ENCODE assay signal across 8 cellular contexts in genomic region chr2:174341301-174341994, GRCh38. TPM values are rescaled to one million over a fixed set of nuclear protein-coding genes. Genes with fewer than 3 reads are reported as not detected.
DNase-seq lines count a peak whose midpoint lies in the region; ATAC-seq lines count a peak whose summit lies in the region.

No MANE protein-coding gene starts in this region.

- H3K36me3 Mint-ChIP-seq in activated CD8-positive, alpha-beta T cell treated with anti-CD3 and anti-CD28 coated beads, Interleukin-2, amount 10 ng/mL, durations not matched to agents 7 days and 5 days (ENCODE audit: low read depth) = no peaks in the 10 kb centered on the region
- no peaks in the 10 kb centered on the region for H3K36me3 Mint-ChIP-seq in memory B cell

- H3K4me1 ChIP-seq in effector memory CD4-positive, alpha-beta T cell (ENCODE audit: control insufficient read depth, insufficient read depth, low read length, poor library complexity, severe bottlenecking) = peaks cover 51% of the 10 kb centered on the region

- no peaks in the 10 kb centered on the region for H3K9me3 ChIP-seq in effector memory CD4-positive, alpha-beta T cell (ENCODE audit: control insufficient read depth, low read length)

- ATAC-seq in HG03103 (IDR thresholded peaks at IDR 0.05; ENCODE audit: low read depth, unreplicated experiment) (peak; percentile 49), memory B cell (ENCODE audit: low read depth) (peak; percentile 70)
- ATAC-seq in activated CD8-positive, alpha-beta T cell treated with anti-CD3 and anti-CD28 coated beads, Interleukin-2, amount 10 ng/mL, durations not matched to agents 7 days and 5 days = peak; percentile 70

- peaks cover 39% of the 10 kb centered on the region for H3K4me1 Mint-ChIP-seq in activated CD8-positive, alpha-beta T cell treated with anti-CD3 and anti-CD28 coated beads, Interleukin-2, amount 10 ng/mL, durations not matched to agents 7 days and 5 days (ENCODE audit: low read depth)
- H3K4me1 Mint-ChIP-seq in memory B cell = peaks cover 15% of the 10 kb centered on the region

- POLR2A ChIA-PET in activated CD8-positive, alpha-beta T cell treated with anti-CD3 and anti-CD28 coated beads, Interleukin-2, amount 10 ng/mL, durations not matched to agents 7 days and 5 days (lab: Charles Lee) = interaction anchor here (1.1 kb wide), 1 partner anchor 13 kb away, joined by 3 read pairs; no protein-coding TSS in a partner anchor

- CTCF ChIA-PET in activated CD8-positive, alpha-beta T cell treated with anti-CD3 and anti-CD28 coated beads, Interleukin-2, amount 10 ng/mL, durations not matched to agents 7 days and 5 days (lab: Charles Lee) = interaction anchor here (0.7 to 2.9 kb wide), 28 partner anchors 9 to 1314 kb away, joined by 3 to 34 read pairs (median 4); partner anchors contain the start of gene OLA1

- no peaks in the 10 kb centered on the region for H3K36me3 ChIP-seq in effector memory CD4-positive, alpha-beta T cell (ENCODE audit: control insufficient read depth, insufficient read depth, low read length)

- DNase-seq in NCI-H1417 (lab: John Stamatoyannopoulos, UW) (peak; percentile 33 to 74 (median 65)), NCI-H1417 treated with DMSO at 0.1 percent for 48 hours (lab: John Stamatoyannopoulos, UW) (no peak), NCI-H69 (lab: John Stamatoyannopoulos, UW) (peak; percentile 74), memory B cell (ENCODE audit: low spot score in 2 of 2) (peak; percentile 90 to 93)
- peak; percentile 90 for DNase-seq in activated CD8-positive, alpha-beta T cell treated with anti-CD3 and anti-CD28 coated beads, Interleukin-2, amount 10 ng/mL, durations not matched to agents 7 days and 5 days
- peak; percentile 75 to 77 (median 76) for DNase-seq in effector memory CD4-positive, alpha-beta T cell
- DNase-seq in stimulated activated CD8-positive, alpha-beta memory T cell treated with anti-CD3 and anti-CD28 coated beads, Interleukin-15, amount 100 ng/mL, for 4 hours (ENCODE audit: low read depth in 2 of 2) = peak; percentile 68 to 72

- H3K9me3 Mint-ChIP-seq in activated CD8-positive, alpha-beta T cell treated with anti-CD3 and anti-CD28 coated beads, Interleukin-2, amount 10 ng/mL, durations not matched to agents 7 days and 5 days (ENCODE audit: insufficient read depth) = no peaks in the 10 kb centered on the region
- no peaks in the 10 kb centered on the region for H3K9me3 Mint-ChIP-seq in memory B cell

- peak overlapping the region; percentile 63 for H3K27ac Mint-ChIP-seq in activated CD8-positive, alpha-beta T cell treated with anti-CD3 and anti-CD28 coated beads, Interleukin-2, amount 10 ng/mL, durations not matched to agents 7 days and 5 days
- peak overlapping the region; percentile 85 for H3K27ac Mint-ChIP-seq in memory B cell

- no peak overlapping the region for H3K4me3 ChIP-seq in effector memory CD4-positive, alpha-beta T cell (ENCODE audit: insufficient read depth, low read depth, low read length, poor library complexity, severe bottlenecking)

- peaks cover 84% of the 10 kb centered on the region for H3K27me3 ChIP-seq in effector memory CD4-positive, alpha-beta T cell (replicated peaks; ENCODE audit: control insufficient read depth, insufficient read depth, low read length, poor library complexity, severe bottlenecking)

- peak overlapping the region; percentile 63 for H3K4me3 Mint-ChIP-seq in activated CD8-positive, alpha-beta T cell treated with anti-CD3 and anti-CD28 coated beads, Interleukin-2, amount 10 ng/mL, durations not matched to agents 7 days and 5 days
- H3K4me3 Mint-ChIP-seq in memory B cell = peak overlapping the region; percentile 75

- H3K27me3 Mint-ChIP-seq in activated CD8-positive, alpha-beta T cell treated with anti-CD3 and anti-CD28 coated beads, Interleukin-2, amount 10 ng/mL, durations not matched to agents 7 days and 5 days (ENCODE audit: low read depth) = peaks cover 73% of the 10 kb centered on the region
- H3K27me3 Mint-ChIP-seq in memory B cell = peaks cover 16% of the 10 kb centered on the region

- no peak overlapping the region for H3K27ac ChIP-seq in effector memory CD4-positive, alpha-beta T cell (ENCODE audit: insufficient read depth, low read length, poor library complexity, severe bottlenecking)

RNA-seq across cellular contexts. Expression of gene SP9, which starts 6.7 kb away (rescaled TPM):
- total RNA-seq in activated CD8-positive, alpha-beta T cell treated with anti-CD3 and anti-CD28 coated beads, Interleukin-2, amount 10 ng/mL, durations not matched to agents 7 days and 5 days = not detected

RNA-seq across cellular contexts. Expression of gene SCRN3, which starts 54.1 kb away (rescaled TPM):
- total RNA-seq in activated CD8-positive, alpha-beta T cell treated with anti-CD3 and anti-CD28 coated beads, Interleukin-2, amount 10 ng/mL, durations not matched to agents 7 days and 5 days = 10 to 100 TPM; 14.7 to 18.6 TPM
